Comparison of ENCODE assay signal across 31 cellular contexts in genomic region chr3:114350690-114351089, GRCh38. TPM values are rescaled to one million over a fixed set of nuclear protein-coding genes. Genes with fewer than 3 reads are reported as not detected.
DNase-seq lines count a peak whose midpoint lies in the region; ATAC-seq, FAIRE-seq and TF ChIP-seq lines count a peak whose summit lies in the region.
"Had no signal": no experiment of that assay in that cellular context is flagged by ENCODE, and none has a peak within 500 bp of the region (broad histone marks: within the 10 kb centered on the region; RNA-seq: fewer than 3 reads in every experiment).

No MANE protein-coding gene starts in this region.

- no peak for ATAC-seq in activated CD8-positive, alpha-beta memory T cell treated with anti-CD3 and anti-CD28 coated beads, Interleukin-2, amount 10 ng/mL, durations not matched to agents 7 days and 5 days
- ATAC-seq: GM12878 had no signal

- no peaks in the 10 kb centered on the region for H3K23me2 ChIP-seq in H1 (ENCODE audit: low read depth, low read length)

- H3K4me3 ChIP-seq in H1 (ENCODE audit: extremely low read depth in 1 of 4, insufficient read depth in 2 of 4, low read depth in 3 of 4, low read length in 4 of 4) (no peak overlapping the region), kidney (ENCODE audit: low read length in 2 of 2) (no peak overlapping the region), neuronal stem cell (ENCODE audit: low read length in 2 of 2) (no peak overlapping the region)
- H3K4me3 ChIP-seq: BLaER1, GM12878 had no signal

- no peaks in the 10 kb centered on the region for H3K79me2 ChIP-seq in H1 (ENCODE audit: control insufficient read depth in 1 of 2, insufficient read depth in 2 of 2, low read length in 2 of 2)

- H3K36me3 ChIP-seq in H1 (ENCODE audit: control insufficient read depth in 2 of 4, insufficient read depth in 4 of 4, low read length in 3 of 4) (no peaks in the 10 kb centered on the region), kidney (ENCODE audit: control insufficient read depth in 1 of 2, insufficient read depth in 2 of 2, low read length in 2 of 2) (peaks cover 18 to 21% of the 10 kb centered on the region in 2 donors), neuronal stem cell (replicated peaks in 1 of 2; ENCODE audit: control insufficient read depth in 2 of 2, insufficient read depth in 2 of 2, low read length in 2 of 2) (peaks cover 0 to 33% of the 10 kb centered on the region in 2 donors)

- POLR2A ChIA-PET in H1 (lab: Charles Lee; ENCODE audit: partially characterized antibody): no interaction called here

- H3K27ac Mint-ChIP-seq in activated CD8-positive, alpha-beta memory T cell treated with anti-CD3 and anti-CD28 coated beads, Interleukin-2, amount 10 ng/mL, durations not matched to agents 7 days and 5 days: no peak overlapping the region
- H3K27ac Mint-ChIP-seq: CD4-positive, alpha-beta memory T cell; CD4-positive, CD25-positive, alpha-beta regulatory T cell; CD8-positive, alpha-beta memory T cell had no signal

- peaks cover 0 to 7% (median 3%) of the 10 kb centered on the region in 4 experiments; a peak in 6 of 7 replicates for H3K4me1 ChIP-seq in H1 (replicated peaks in 1 of 4; ENCODE audit: control insufficient read depth in 3 of 4, insufficient read depth in 4 of 4, low read length in 3 of 4)
- H3K4me1 ChIP-seq in kidney (ENCODE audit: control insufficient read depth in 1 of 2, insufficient read depth in 1 of 2, low read depth in 1 of 2, low read length in 2 of 2): peaks cover 0 to 2% of the 10 kb centered on the region in 2 donors
- peaks cover 3 to 6% of the 10 kb centered on the region in 2 donors for H3K4me1 ChIP-seq in neuronal stem cell (ENCODE audit: control insufficient read depth in 2 of 2, insufficient read depth in 1 of 2, low read depth in 1 of 2, low read length in 2 of 2)
- H3K4me1 ChIP-seq: BE2C, BLaER1 had no signal

- H3K56ac ChIP-seq in H1 (replicated peaks; ENCODE audit: insufficient read length, low read depth, low read length): no peak overlapping the region

- H3K18ac ChIP-seq in H1 (ENCODE audit: extremely low read depth, low read length): no peak overlapping the region
- peak overlapping the region; percentile 53 for H3K18ac ChIP-seq in neuronal stem cell (ENCODE audit: low read length)

- H4K8ac ChIP-seq in H1 (ENCODE audit: extremely low read depth, insufficient read depth, low read length): no peak overlapping the region
- H4K8ac ChIP-seq in neuronal stem cell (ENCODE audit: low read depth, low read length): no peak overlapping the region

- H4K5ac ChIP-seq in H1 (ENCODE audit: insufficient read length, low read depth, low read length): no peak overlapping the region

- no peaks in the 10 kb centered on the region for H3K27me3 Mint-ChIP-seq in activated CD8-positive, alpha-beta memory T cell treated with anti-CD3 and anti-CD28 coated beads, Interleukin-2, amount 10 ng/mL, durations not matched to agents 7 days and 5 days
- H3K27me3 Mint-ChIP-seq: CD4-positive, alpha-beta memory T cell; CD4-positive, CD25-positive, alpha-beta regulatory T cell; CD8-positive, alpha-beta memory T cell had no signal

- H3K4ac ChIP-seq in H1 (replicated peaks; ENCODE audit: insufficient read length, low read depth, low read length) (no peak overlapping the region), neuronal stem cell (ENCODE audit: low read length) (no peak overlapping the region)

- no peaks in the 10 kb centered on the region for H3K9me3 Mint-ChIP-seq in activated CD8-positive, alpha-beta memory T cell treated with anti-CD3 and anti-CD28 coated beads, Interleukin-2, amount 10 ng/mL, durations not matched to agents 7 days and 5 days (ENCODE audit: low read depth)
- H3K9me3 Mint-ChIP-seq: CD4-positive, alpha-beta memory T cell; CD4-positive, CD25-positive, alpha-beta regulatory T cell; CD8-positive, alpha-beta memory T cell had no signal

- H3K23ac ChIP-seq in H1 (ENCODE audit: insufficient read length) (no peak overlapping the region), neuronal stem cell (ENCODE audit: low read depth, low read length, poor library complexity) (no peak overlapping the region)

- H3K4me2 ChIP-seq in H1 (ENCODE audit: insufficient read depth in 1 of 2, low read depth in 2 of 2, low read length in 2 of 2) (no peak overlapping the region), neuronal stem cell (ENCODE audit: insufficient read depth, low read length, poor library complexity, severe bottlenecking) (no peak overlapping the region)
- H3K4me2 ChIP-seq: BLaER1 had no signal

- FAIRE-seq in H1 (lab: Jason Lieb, UNC) (no peak), kidney (lab: Jason Lieb, UNC) (no peak)
- FAIRE-seq: A204.1, GM12878, GM12892, GM18507 had no signal

- H3K9ac ChIP-seq in H1 (replicated peaks in 1 of 4; ENCODE audit: extremely low read depth in 1 of 4, low read depth in 3 of 4, low read length in 3 of 4) (no peak overlapping the region), kidney (ENCODE audit: low read length in 2 of 2) (no peak overlapping the region), neuronal stem cell (ENCODE audit: low read depth, low read length, poor library complexity) (peak overlapping the region; percentile 3)
- H3K9ac ChIP-seq: BLaER1 had no signal

- H2BK20ac ChIP-seq in H1 (ENCODE audit: low read length): no peak overlapping the region

- H2BK15ac ChIP-seq in H1 (ENCODE audit: low read length) (peak overlapping the region; percentile 82; the same call in 1 of the 2 replicates), neuronal stem cell (ENCODE audit: low read length) (no peak overlapping the region)

- no peak for TF ChIP-seq EP300 in H1 (IDR thresholded peaks at IDR 0.05; ENCODE audit: borderline replicate concordance in 1 of 2, low read depth in 2 of 2, low read length in 2 of 2)

- H2BK120ac ChIP-seq in H1 (replicated peaks; ENCODE audit: low read depth, low read length) (no peak overlapping the region), neuronal stem cell (ENCODE audit: low read depth, low read length) (no peak overlapping the region)

- no peak overlapping the region for H2AFZ ChIP-seq in H1 (ENCODE audit: low read length)
- no peak overlapping the region for H2AFZ ChIP-seq in neuronal stem cell (ENCODE audit: low read length)

- no peak for TF ChIP-seq POLR2A in H1 (IDR thresholded peaks at IDR 0.05; ENCODE audit: control extremely low read depth in 1 of 2, low read depth in 2 of 2, low read length in 2 of 2)

- TF ChIP-seq CTCF in H1 (IDR thresholded peaks at IDR 0.05; ENCODE audit: control extremely low read depth in 1 of 3, insufficient read depth in 1 of 3, low read depth in 1 of 3, low read length in 3 of 3) (no peak), kidney (IDR thresholded peaks at IDR 0.05; ENCODE audit: borderline replicate concordance, extremely low read depth, insufficient read depth) (no peak)

- H4K20me1 ChIP-seq in H1 (replicated peaks in 1 of 2; ENCODE audit: control insufficient read depth in 1 of 2, insufficient read depth in 2 of 2, low read length in 2 of 2): no peaks in the 10 kb centered on the region
- H4K20me1 ChIP-seq: BLaER1 had no signal

- no peak overlapping the region for H2BK5ac ChIP-seq in H1 (ENCODE audit: low read depth, low read length)
- H2BK5ac ChIP-seq in neuronal stem cell (ENCODE audit: low read length): peak overlapping the region; percentile 42

- H3K9me3 ChIP-seq in H1 (ENCODE audit: insufficient read depth in 2 of 2, low read depth in 1 of 2, low read length in 1 of 2) (no peaks in the 10 kb centered on the region; a peak in 1 of 4 replicates), kidney (ENCODE audit: control insufficient read depth in 1 of 2, low read length in 2 of 2) (no peaks in the 10 kb centered on the region), neuronal stem cell (replicated peaks in 1 of 2; ENCODE audit: control insufficient read depth in 2 of 2, insufficient read depth in 1 of 2, low read depth in 1 of 2, low read length in 2 of 2) (peaks cover 3 to 7% of the 10 kb centered on the region in 2 donors)
- H3K9me3 ChIP-seq: BE2C had no signal

- H2BK12ac ChIP-seq in H1 (ENCODE audit: low read depth, low read length): no peak overlapping the region; the same call in 1 of the 2 replicates
- H2BK12ac ChIP-seq in neuronal stem cell (ENCODE audit: low read length): peak overlapping the region; percentile 73

- no peak for TF ChIP-seq RAD21 in H1 (IDR thresholded peaks at IDR 0.05 in 1 of 2, conservative IDR thresholded peaks at IDR 0.05 in 1 of 2; ENCODE audit: low read depth in 2 of 2, low read length in 2 of 2)

- H4K91ac ChIP-seq in H1 (replicated peaks; ENCODE audit: insufficient read length, low read length): peak overlapping the region; percentile 77
- H4K91ac ChIP-seq in neuronal stem cell (ENCODE audit: low read depth, low read length, poor library complexity): peak overlapping the region; percentile 86

- H3K4me1 Mint-ChIP-seq in activated CD8-positive, alpha-beta memory T cell treated with anti-CD3 and anti-CD28 coated beads, Interleukin-2, amount 10 ng/mL, durations not matched to agents 7 days and 5 days: peaks cover 6% of the 10 kb centered on the region
- H3K4me1 Mint-ChIP-seq: CD14-positive monocyte had no signal

- DNase-seq in H1 (ENCODE audit: low read depth in 1 of 2, low spot score in 2 of 2) (no peak), kidney (peak; percentile 60), neuronal stem cell (ENCODE audit: low spot score) (no peak), NCI-H1105 treated with DMSO at 0.1 percent for 48 hours (lab: John Stamatoyannopoulos, UW) (no peak)
- no peak for DNase-seq in stimulated activated CD8-positive, alpha-beta memory T cell treated with anti-CD3 and anti-CD28 coated beads, Interleukin-4, amount 100 ng/mL, for 48 hours
- DNase-seq in activated CD8-positive, alpha-beta memory T cell treated with anti-CD3 and anti-CD28 coated beads, Interleukin-2, amount 10 ng/mL, durations not matched to agents 7 days and 5 days: no peak
- DNase-seq: 8988T; ACHN; BE2C; C1 segment of cervical spinal cord; CD4-positive, alpha-beta memory T cell; CD4-positive, CD25-positive, alpha-beta regulatory T cell; CD8-positive, alpha-beta memory T cell; COR-L47; DMS 273 treated with DMSO at 0.1 percent for 48 hours; DMS153; DMS53; DMS79; DND-41; EL; GDM1 had no signal

- intact Hi-C loops in kidney (cut with DNase I): no loop called here

- CTCF ChIA-PET in H1 (lab: Charles Lee; ENCODE audit: partially characterized antibody): interaction anchor here (1.1 to 3.3 kb wide), 3 partner anchors 14 to 1485 kb away, joined by 3 to 12 read pairs (median 9); no protein-coding TSS in a partner anchor
- CTCF ChIA-PET in activated CD8-positive, alpha-beta memory T cell treated with anti-CD3 and anti-CD28 coated beads, Interleukin-2, amount 10 ng/mL, durations not matched to agents 7 days and 5 days (lab: Charles Lee): no interaction called here

- H3K36me3 Mint-ChIP-seq in activated CD8-positive, alpha-beta memory T cell treated with anti-CD3 and anti-CD28 coated beads, Interleukin-2, amount 10 ng/mL, durations not matched to agents 7 days and 5 days: peaks cover 19% of the 10 kb centered on the region

- H3K27ac ChIP-seq in H1 (ENCODE audit: low read depth, low read length) (no peak overlapping the region), kidney (ENCODE audit: low read depth in 2 of 2, low read length in 2 of 2) (no peak overlapping the region), neuronal stem cell (replicated peaks; ENCODE audit: low read length) (no peak overlapping the region)
- H3K27ac ChIP-seq: BLaER1 had no signal

- H3K27me3 ChIP-seq in H1 (replicated peaks in 1 of 4; ENCODE audit: control insufficient read depth in 3 of 4, extremely low read depth in 1 of 4, insufficient read depth in 3 of 4, low read length in 3 of 4) (no peaks in the 10 kb centered on the region), neuronal stem cell (ENCODE audit: control insufficient read depth in 3 of 3, insufficient read depth in 3 of 3, low read depth in 1 of 3, low read length in 3 of 3) (no peaks in the 10 kb centered on the region)
- H3K27me3 ChIP-seq: BE2C, BLaER1 had no signal

- 96% methylated on average over 24 of the region's 24 CpGs; no CpG with 5 or more reads in 1 of the 2 experiments for WGBS in H1 (ENCODE audit: extremely low coverage in 1 of 2, insufficient coverage in 1 of 2, insufficient read length in 1 of 2, insufficient replicate concordance in 2 of 2, low coverage in 1 of 2, low lambda C conversion rate in 2 of 2, missing lambda C conversion rate in 1 of 2), 2 experiments
- WGBS in neuronal stem cell (ENCODE audit: extremely low coverage in 2 of 2, insufficient read length in 2 of 2, insufficient replicate concordance in 1 of 2), 2 donors: no CpG with 5 or more reads among the region's 24 CpGs

- H3K4me3 Mint-ChIP-seq in activated CD8-positive, alpha-beta memory T cell treated with anti-CD3 and anti-CD28 coated beads, Interleukin-2, amount 10 ng/mL, durations not matched to agents 7 days and 5 days: no peak overlapping the region
- H3K4me3 Mint-ChIP-seq: CD14-positive monocyte; CD4-positive, alpha-beta memory T cell; CD4-positive, CD25-positive, alpha-beta regulatory T cell; CD8-positive, alpha-beta memory T cell had no signal

- H2AK5ac ChIP-seq in H1 (ENCODE audit: low read depth, low read length): no peak overlapping the region
- peak overlapping the region; percentile 23 for H2AK5ac ChIP-seq in neuronal stem cell (ENCODE audit: low read depth, low read length)

- H3K14ac ChIP-seq in H1 (ENCODE audit: insufficient read length): no peak overlapping the region
- peak overlapping the region; percentile 63 for H3K14ac ChIP-seq in neuronal stem cell (ENCODE audit: low read length)

- H3K79me1 ChIP-seq in H1 (ENCODE audit: low read depth, low read length): no peaks in the 10 kb centered on the region; the same call in 1 of the 2 replicates
- no peaks in the 10 kb centered on the region for H3K79me1 ChIP-seq in neuronal stem cell (ENCODE audit: low read depth, low read length)

RNA-seq across cellular contexts. Expression of gene TIGIT, which starts 56.9 kb away (rescaled TPM):
- total RNA-seq in H1 (2021; fragmentation: NEBNext Ultra II Directional; extraction: Animal tissue kit (Norgen Biotek cat#: 25700)): not detected in 2 replicates
- 0.02 and 0.17 TPM in 2 replicates for polyA plus RNA-seq in H1 (2011; rRNA removed)
- polyA plus RNA-seq in H1 (2011; cell fraction: cytosol; rRNA removed): 0.14 TPM
- polyA plus RNA-seq in H1 (2011; cell fraction: nucleus; rRNA removed): 0.47 TPM
- 0.24 to 0.28 TPM in 2 of 4 replicates, not detected in the others for polyA plus RNA-seq in H1 (2012, experiment 1 of 2)
- not detected for polyA plus RNA-seq in H1 (2012, experiment 2 of 2)
- polyA plus RNA-seq in H1 (2013, experiment 1 of 2): 0.02 TPM
- 0.04 TPM for polyA plus RNA-seq in H1 (2013, experiment 2 of 2)
- polyA minus RNA-seq in H1 (2011; rRNA and poly(A)+ RNA removed): not detected in 2 replicates
- not detected for polyA minus RNA-seq in H1 (2011; cell fraction: cytosol; rRNA and poly(A)+ RNA removed)
- 0.20 TPM for polyA minus RNA-seq in H1 (2011; cell fraction: nucleus; rRNA and poly(A)+ RNA removed)
- 2.7 TPM for total RNA-seq in kidney
- polyA plus RNA-seq in kidney (ENCODE audit: insufficient read depth, low read depth, low replicate concordance): not detected
- polyA plus RNA-seq in neuronal stem cell (2013, experiment 1 of 2): not detected
- polyA plus RNA-seq in neuronal stem cell (2013, experiment 2 of 2): not detected
- total RNA-seq in activated CD8-positive, alpha-beta memory T cell treated with anti-CD3 and anti-CD28 coated beads, Interleukin-2, amount 10 ng/mL, durations not matched to agents 7 days and 5 days: 100 to 1,000 TPM; 129 to 367 TPM
- total RNA-seq: A673, Daoy, G401 had no signal
- polyA plus RNA-seq: AG04450 had no signal

Comparison
In these comparisons a context has a peak if more than half of its experiments do, and no peak if none do; other contexts are left out.
1. RNA of gene TIGIT, which starts 56.9 kb away (total RNA-seq): 129 to 367 TPM in activated CD8-positive, alpha-beta memory T cell treated with anti-CD3 and anti-CD28 coated beads, Interleukin-2, amount 10 ng/mL, durations not matched to agents 7 days and 5 days; 2.7 TPM in kidney (single experiment) and not detected in H1; every median in the first group is over 10 times any median in the second.